ENCODE assay signal across 23 cellular contexts in genomic region chr5:38948501-38948900, GRCh38.
A peak's percentile ranks its signal among the peaks of the same experiment; 100 is the strongest.
DNase-seq lines count a peak whose midpoint lies in the region; ATAC-seq, FAIRE-seq and TF ChIP-seq lines count a peak whose summit lies in the region.
"Had no signal": no experiment of that assay in that cellular context is flagged by ENCODE, and none has a peak within 500 bp of the region (broad histone marks: within the 10 kb centered on the region; RNA-seq: fewer than 3 reads in every experiment).

No MANE protein-coding gene starts in this region.

- intact Hi-C loops in gastrocnemius medialis (cut with DNase I; ENCODE audit: low total_unique reads): no loop called here

- no peak for ATAC-seq in GM21367 (IDR thresholded peaks at IDR 0.05; ENCODE audit: unreplicated experiment)
- ATAC-seq in gastrocnemius medialis: no peak
- ATAC-seq: activated CD8-positive, alpha-beta T cell treated with anti-CD3 and anti-CD28 coated beads, Interleukin-2, amount 10 ng/mL, durations not matched to agents 7 days and 5 days; stimulated activated naive B cell treated with anti-CD40 and anti-IgM and Interleukin-4, amounts not matched to agents 10 μg/mL and 1 μg/mL and 100 μg/mL, for 72 hours had no signal

- DNase-seq in GM03348 (ENCODE audit: low spot score): peak; percentile 46
- peak; percentile 76 for DNase-seq in amniotic epithelial cell (ENCODE audit: low read depth)
- DNase-seq in fibroblast of peridontal ligament (ENCODE audit: extremely low read depth): peak; percentile 71
- DNase-seq in stromal cell of bone marrow (ENCODE audit: low read depth): peak; percentile 8
- no peak for DNase-seq in urothelium cell line (ENCODE audit: low spot score)
- no peak for DNase-seq in gastrocnemius medialis
- DNase-seq: activated CD4-positive, CD25-positive, alpha-beta regulatory T cell treated with anti-CD3 and anti-CD28 coated beads, Interleukin-2, amount 50 U/mL, for 72 hours; activated CD8-positive, alpha-beta T cell treated with anti-CD3 and anti-CD28 coated beads, Interleukin-2, amount 10 ng/mL, durations not matched to agents 7 days and 5 days; activated gamma-delta T cell treated with Interleukin-2 at 50 U/mL for 16 hours; activated T-cell treated with anti-CD3 and anti-CD28 coated beads, Interleukin-2, amount 50 U/mL, for 24 hours; hypothalamus; left ventricle myocardium inferior; MV-4-11; naive B cell; NCI-H1694; stimulated activated CD4-positive, alpha-beta T cell treated with anti-CD3 and anti-CD28 coated beads, Interleukin-4, amount 100 ng/mL, for 24 hours; stimulated activated naive B cell treated with anti-CD40 and anti-IgM and Interleukin-4, amounts not matched to agents 10 μg/mL and 1 μg/mL and 100 μg/mL, for 72 hours; uterus had no signal

- FAIRE-seq in urothelium cell line (lab: Jason Lieb, UNC): no peak
- FAIRE-seq: frontal cortex, G401.6, GM18507 had no signal

- TF ChIP-seq CTCF in gastrocnemius medialis (IDR thresholded peaks at IDR 0.05 in 4 of 5, conservative IDR thresholded peaks at IDR 0.05 in 1 of 5): no peak

- no peak for TF ChIP-seq POLR2A in gastrocnemius medialis (IDR thresholded peaks at IDR 0.05)

- no peak overlapping the region for H3K4me3 ChIP-seq in gastrocnemius medialis
- H3K4me3 ChIP-seq: left ventricle myocardium inferior, uterus had no signal

- H3K36me3 ChIP-seq in gastrocnemius medialis: peaks cover 3 to 89% of the 10 kb centered on the region in 2 donors
- H3K36me3 ChIP-seq: uterus had no signal

- in situ Hi-C loops in gastrocnemius medialis (cut with MboI; ENCODE audit: low sequenced_read_pairs in 4 of 4): loop anchor here in 1 of 4 donors (25.0 kb wide), 1 partner anchor 461 kb away; no protein-coding TSS in a partner anchor

- no peaks in the 10 kb centered on the region for H3K27me3 ChIP-seq in gastrocnemius medialis
- H3K27me3 ChIP-seq: uterus had no signal

- H3K27ac ChIP-seq in gastrocnemius medialis: no peak overlapping the region
- H3K27ac ChIP-seq: left ventricle myocardium inferior, RWPE1, uterus had no signal

- H3K4me1 ChIP-seq in gastrocnemius medialis: no peaks in the 10 kb centered on the region
- H3K4me1 ChIP-seq: left ventricle myocardium inferior, uterus had no signal

- H3K9me3 ChIP-seq in gastrocnemius medialis: no peaks in the 10 kb centered on the region
- H3K9me3 ChIP-seq: left ventricle myocardium inferior, uterus had no signal

Comparison
In these comparisons a context has a peak if more than half of its experiments do, and no peak if none do; other contexts are left out.
1. DNase-seq: peak in GM03348 (single experiment), amniotic epithelial cell (single experiment), fibroblast of peridontal ligament (single experiment) and stromal cell of bone marrow (single experiment); none in urothelium cell line (single experiment) and gastrocnemius medialis (0 of 2).